ENCODE assay signal across 8 cellular contexts in the genomic region with DNA sequence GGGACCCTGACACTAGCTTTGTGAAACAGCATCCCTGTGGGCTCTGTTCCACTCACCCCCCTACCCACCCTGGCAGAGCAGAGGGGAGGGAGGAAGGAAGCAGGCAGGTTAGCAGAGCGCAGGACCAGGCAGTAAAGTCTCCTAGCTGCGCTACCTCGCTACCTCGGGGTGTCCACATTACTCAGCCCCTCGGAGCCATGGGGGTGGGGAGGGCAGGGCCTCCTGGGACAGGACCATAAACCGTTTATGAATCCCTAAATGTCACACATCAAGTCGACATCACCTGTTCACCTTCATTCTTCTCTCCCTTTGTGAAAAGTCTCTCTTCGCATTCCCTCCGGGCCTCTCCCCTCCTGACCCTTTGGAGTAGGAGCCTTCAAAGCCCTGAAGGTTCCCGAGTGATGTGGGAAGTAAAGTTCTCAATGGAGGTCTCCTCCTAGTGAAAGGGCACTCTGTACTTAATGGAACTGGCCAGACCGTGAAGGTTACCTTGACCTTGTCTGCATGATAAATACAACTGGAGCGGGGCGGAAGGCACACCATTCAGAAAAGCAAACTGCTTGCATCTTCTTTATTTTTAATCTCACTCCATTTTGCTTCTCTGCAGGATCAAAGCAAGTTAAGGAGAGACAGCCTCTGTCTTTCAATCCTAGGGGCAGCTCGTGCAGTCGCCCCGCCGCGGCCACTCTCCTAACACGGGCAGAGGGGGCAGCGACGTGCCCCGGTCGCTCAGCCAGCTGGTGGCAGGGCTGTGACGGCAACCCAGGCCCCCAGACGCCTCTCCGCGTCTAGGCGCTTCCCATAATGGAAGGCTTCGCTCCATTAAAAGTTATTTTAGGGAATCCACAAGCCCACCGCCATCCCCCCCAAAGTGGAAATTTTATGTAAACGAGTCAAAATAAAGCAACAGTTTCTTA. TPM values are rescaled to one million over a fixed set of nuclear protein-coding genes. Genes with fewer than 3 reads are reported as not detected.
DNase-seq lines count a peak whose midpoint lies in the region; ATAC-seq and TF ChIP-seq lines count a peak whose summit lies in the region.

No MANE protein-coding gene starts in this region.

- H3K9me3 ChIP-seq in iPS DF 6.9 (ENCODE audit: control insufficient read depth, insufficient read depth, low read length) (no peaks in the 10 kb centered on the region), spleen (no peaks in the 10 kb centered on the region), Peyer's patch (no peaks in the 10 kb centered on the region)

- H3K9me3 Mint-ChIP-seq in HFFc6: no peaks in the 10 kb centered on the region
- no peaks in the 10 kb centered on the region for H3K9me3 Mint-ChIP-seq in activated T-helper 2 cell treated with anti-CD3 and anti-CD28 coated beads, Interferon-gamma antibody, Interleukin-2, Interleukin-4, amounts not matched to agents 10 μg/mL and 5 μg/mL and 100 μg/mL, durations not matched to agents 14 hours and 24 hours and 36 hours

- ATAC-seq in GM19397 (IDR thresholded peaks at IDR 0.05; ENCODE audit: unreplicated experiment) (no peak), GM19467 (IDR thresholded peaks at IDR 0.05; ENCODE audit: unreplicated experiment) (no peak)

- H3K36me3 ChIP-seq in iPS DF 6.9 (ENCODE audit: control insufficient read depth, insufficient read depth, low read length) (no peaks in the 10 kb centered on the region), spleen (no peaks in the 10 kb centered on the region), Peyer's patch (no peaks in the 10 kb centered on the region)

- H3K36me3 Mint-ChIP-seq in HFFc6 (ENCODE audit: low read depth): no peaks in the 10 kb centered on the region
- peaks cover 2% of the 10 kb centered on the region for H3K36me3 Mint-ChIP-seq in activated T-helper 2 cell treated with anti-CD3 and anti-CD28 coated beads, Interferon-gamma antibody, Interleukin-2, Interleukin-4, amounts not matched to agents 10 μg/mL and 5 μg/mL and 100 μg/mL, durations not matched to agents 14 hours and 24 hours and 36 hours (ENCODE audit: low read depth)

- DNase-seq in HFFc6 (no peak), iPS DF 6.9 (ENCODE audit: low read depth, low spot score) (no peak), spleen (no peak), NCI-H345 (lab: John Stamatoyannopoulos, UW) (no peak), Peyer's patch (no peak)
- DNase-seq in activated T-helper 2 cell treated with anti-CD3 and anti-CD28 coated beads, Interferon-gamma antibody, Interleukin-2, Interleukin-4, amounts not matched to agents 10 μg/mL and 5 μg/mL and 100 μg/mL, durations not matched to agents 14 hours and 24 hours and 36 hours (ENCODE audit: low spot score): no peak

- peaks cover 6% of the 10 kb centered on the region for H3K4me1 ChIP-seq in iPS DF 6.9 (ENCODE audit: control insufficient read depth, insufficient read depth, low read length)
- H3K4me1 ChIP-seq in spleen: peaks cover 3 to 26% (median 16%) of the 10 kb centered on the region in 6 donors
- peaks cover 0 to 11% (median 2%) of the 10 kb centered on the region in 4 donors for H3K4me1 ChIP-seq in Peyer's patch

- TF ChIP-seq POLR2A in spleen (IDR thresholded peaks at IDR 0.05) (no peak), Peyer's patch (IDR thresholded peaks at IDR 0.05) (no peak)

- peak overlapping the region; percentile 80; the same call in 1 of the 2 replicates for H3K4me3 ChIP-seq in iPS DF 6.9 (ENCODE audit: low read length)
- H3K4me3 ChIP-seq in spleen: peak overlapping the region in 6 of 8 donors; percentile 47 to 86 (median 62)
- H3K4me3 ChIP-seq in Peyer's patch: peak overlapping the region in 2 of 4 donors; percentile 66 to 99

- peaks cover 25% of the 10 kb centered on the region for H3K4me1 Mint-ChIP-seq in HFFc6 (ENCODE audit: low read depth)
- peaks cover 9% of the 10 kb centered on the region for H3K4me1 Mint-ChIP-seq in activated T-helper 2 cell treated with anti-CD3 and anti-CD28 coated beads, Interferon-gamma antibody, Interleukin-2, Interleukin-4, amounts not matched to agents 10 μg/mL and 5 μg/mL and 100 μg/mL, durations not matched to agents 14 hours and 24 hours and 36 hours (ENCODE audit: low read depth)

- intact Hi-C loops in activated T-helper 2 cell treated with anti-CD3 and anti-CD28 coated beads, Interferon-gamma antibody, Interleukin-2, Interleukin-4, amounts not matched to agents 10 μg/mL and 5 μg/mL and 100 μg/mL, durations not matched to agents 14 hours and 24 hours and 36 hours (cut with micrococcal nuclease): no loop called here
- intact Hi-C loops in spleen (cut with DNase I; ENCODE audit: low total_unique reads): no loop called here

- H3K27ac Mint-ChIP-seq in HFFc6: peak overlapping the region; percentile 89
- H3K27ac Mint-ChIP-seq in activated T-helper 2 cell treated with anti-CD3 and anti-CD28 coated beads, Interferon-gamma antibody, Interleukin-2, Interleukin-4, amounts not matched to agents 10 μg/mL and 5 μg/mL and 100 μg/mL, durations not matched to agents 14 hours and 24 hours and 36 hours: peak overlapping the region; percentile 61

- peaks cover 5% of the 10 kb centered on the region for H3K27me3 Mint-ChIP-seq in HFFc6 (ENCODE audit: insufficient read depth)
- peaks cover 43% of the 10 kb centered on the region for H3K27me3 Mint-ChIP-seq in activated T-helper 2 cell treated with anti-CD3 and anti-CD28 coated beads, Interferon-gamma antibody, Interleukin-2, Interleukin-4, amounts not matched to agents 10 μg/mL and 5 μg/mL and 100 μg/mL, durations not matched to agents 14 hours and 24 hours and 36 hours (ENCODE audit: low read depth)

- TF ChIP-seq CTCF in HFFc6 (IDR thresholded peaks at IDR 0.05): no peak
- no peak for TF ChIP-seq CTCF in spleen (IDR thresholded peaks at IDR 0.05 in 8 of 11, conservative IDR thresholded peaks at IDR 0.05 in 3 of 11)
- no peak for TF ChIP-seq CTCF in Peyer's patch (IDR thresholded peaks at IDR 0.05)

- WGBS in iPS DF 6.9 (ENCODE audit: insufficient coverage, insufficient read length): no CpG with 5 or more reads among the region's 31 CpGs
- 55 to 63% (median 56%) methylated on average over 31 of the region's 31 CpGs for WGBS in spleen, 5 donors

- H3K27me3 ChIP-seq in iPS DF 6.9 (ENCODE audit: control insufficient read depth, insufficient read depth, low read length) (no peaks in the 10 kb centered on the region), spleen (replicated peaks in 1 of 7) (peaks cover 0 to 43% (median 8%) of the 10 kb centered on the region in 7 donors), Peyer's patch (no peaks in the 10 kb centered on the region)

- H3K27ac ChIP-seq in iPS DF 6.9 (ENCODE audit: low read length): no peak overlapping the region
- peak overlapping the region in 5 of 8 donors; percentile 20 to 73 (median 57) for H3K27ac ChIP-seq in spleen
- H3K27ac ChIP-seq in Peyer's patch: peak overlapping the region in 2 of 4 donors; percentile 74 to 87

- H3K4me3 Mint-ChIP-seq in HFFc6: peak overlapping the region; percentile 85
- H3K4me3 Mint-ChIP-seq in activated T-helper 2 cell treated with anti-CD3 and anti-CD28 coated beads, Interferon-gamma antibody, Interleukin-2, Interleukin-4, amounts not matched to agents 10 μg/mL and 5 μg/mL and 100 μg/mL, durations not matched to agents 14 hours and 24 hours and 36 hours (ENCODE audit: low read depth): peak overlapping the region; percentile 70

RNA-seq across cellular contexts. Expression of a gene that starts 23.8 kb away (rescaled TPM):
- total RNA-seq in HFFc6 (2021; fragmentation: NEBNext Ultra II Directional; extraction: Animal tissue kit (Norgen Biotek cat#: 25700)): 10 to 100 TPM; 29.6 to 35.8 (median 30.7) TPM
- total RNA-seq in activated T-helper 2 cell treated with anti-CD3 and anti-CD28 coated beads, Interferon-gamma antibody, Interleukin-2, Interleukin-4, amounts not matched to agents 10 μg/mL and 5 μg/mL and 100 μg/mL, durations not matched to agents 14 hours and 24 hours and 36 hours: 21.1 and 22.4 TPM in 2 replicates
- 10 to 100 TPM; 14.3 to 21.2 (median 16.2) TPM for total RNA-seq in spleen
- polyA plus RNA-seq in spleen: 1 to 10 TPM; 2.5 to 5.4 (median 4.6) TPM
- 100 to 1,000 TPM in 1 of 4 donors, 10 to 100 TPM in 3; 42.9 to 100 (median 68.7) TPM for total RNA-seq in Peyer's patch
